In the genomic region with DNA sequence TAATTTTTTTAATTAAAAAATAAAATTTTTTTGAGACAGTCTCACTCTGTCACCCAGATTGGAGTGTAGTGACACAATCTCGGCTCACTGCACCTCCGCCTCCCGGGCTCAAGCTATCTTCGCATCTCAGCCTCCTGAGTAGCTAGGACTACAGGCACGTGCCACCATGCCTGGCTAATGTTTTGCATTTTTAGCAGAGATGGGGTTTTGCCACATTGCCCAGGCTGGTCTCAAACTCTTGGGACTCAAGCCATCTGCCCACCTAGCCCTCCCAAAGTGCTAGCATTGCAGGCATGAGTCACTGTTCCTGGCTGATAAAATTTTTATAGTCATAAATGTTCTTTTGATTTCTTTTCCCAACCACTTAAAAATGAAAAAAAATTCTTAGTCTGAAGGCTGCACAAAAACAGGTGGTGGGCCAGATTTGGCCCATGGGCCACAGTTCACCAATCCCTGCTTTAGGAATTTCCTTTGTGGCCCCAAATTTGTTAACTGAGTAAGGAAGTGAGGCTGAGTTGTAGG, we compare ENCODE assay signal across 15 cellular contexts.
"Had no signal": no experiment of that assay in that cellular context is flagged by ENCODE, and none has a peak within 500 bp of the region (broad histone marks: within the 10 kb centered on the region; RNA-seq: fewer than 3 reads in every experiment).

No MANE protein-coding gene starts in this region.

- H3K27ac Mint-ChIP-seq: activated CD4-positive, alpha-beta T cell treated with anti-CD3 and anti-CD28 coated beads, Interleukin-2, amount 10 ng/mL, durations not matched to agents 7 days and 5 days; activated naive CD8-positive, alpha-beta T cell; nephron progenitor cell had no signal

- H3K9me3 Mint-ChIP-seq: activated CD4-positive, alpha-beta T cell treated with anti-CD3 and anti-CD28 coated beads, Interleukin-2, amount 10 ng/mL, durations not matched to agents 7 days and 5 days; nephron progenitor cell had no signal

- H3K4me1 ChIP-seq: sigmoid colon, tibial artery had no signal

- ATAC-seq: left lobe of liver had no signal

- H3K4me1 Mint-ChIP-seq: nephron progenitor cell had no signal

- DNase-seq: activated CD4-positive, alpha-beta T cell treated with anti-CD3 and anti-CD28 coated beads, Interleukin-2, amount 10 ng/mL, durations not matched to agents 7 days and 5 days; amniotic stem cell; erythroblast; kidney; nephron progenitor cell; nucleus accumbens; sigmoid colon; stimulated activated naive CD4-positive, alpha-beta T cell treated with Interleukin-2 at 50 U/mL for 16 hours; T-helper 1 cell; T-helper 9 cell; tibial artery; uterus had no signal

- H3K27me3 Mint-ChIP-seq: activated CD4-positive, alpha-beta T cell treated with anti-CD3 and anti-CD28 coated beads, Interleukin-2, amount 10 ng/mL, durations not matched to agents 7 days and 5 days; activated naive CD8-positive, alpha-beta T cell had no signal

- H3K27me3 ChIP-seq: dorsolateral prefrontal cortex, sigmoid colon, tibial artery, uterus had no signal

- H3K27ac ChIP-seq: sigmoid colon, tibial artery, uterus had no signal

- H3K4me3 ChIP-seq: dorsolateral prefrontal cortex, sigmoid colon, tibial artery, uterus had no signal

- H3K4me3 Mint-ChIP-seq: activated CD4-positive, alpha-beta T cell treated with anti-CD3 and anti-CD28 coated beads, Interleukin-2, amount 10 ng/mL, durations not matched to agents 7 days and 5 days; activated naive CD8-positive, alpha-beta T cell; nephron progenitor cell had no signal

- H3K9me3 ChIP-seq: sigmoid colon, tibial artery, uterus had no signal

- H3K36me3 ChIP-seq: uterus had no signal
